1 cellular context compared by ENCODE assay signal in genomic region chr6:137496909-137497721, GRCh38.
TF ChIP-seq lines count a peak whose summit lies in the region.

No MANE protein-coding gene starts in this region.

TF ChIP-seq in GM23338, 12 proteins besides CTCF, POLR2A, EP300 and RAD21 (continued from another document):
- TF ChIP-seq EZH2 (IDR thresholded peaks at IDR 0.05; ENCODE audit: low read depth, unreplicated experiment) (peak; percentile 82), ZNF331 (CRISPR knock-in tag; IDR thresholded peaks at IDR 0.05; ENCODE audit: low read depth) (no peak)
